Comparison of ENCODE assay signal across 7 cellular contexts in genomic region chr4:155787113-155787710, GRCh38. TPM values are rescaled to one million over a fixed set of nuclear protein-coding genes. Genes with fewer than 3 reads are reported as not detected.
DNase-seq lines count a peak whose midpoint lies in the region; ATAC-seq, FAIRE-seq and TF ChIP-seq lines count a peak whose summit lies in the region.

No MANE protein-coding gene starts in this region.

- no peaks in the 10 kb centered on the region for H3K36me3 ChIP-seq in colonic mucosa
- peaks cover 8% of the 10 kb centered on the region for H3K36me3 ChIP-seq in lower lobe of right lung

- peak; percentile 44 for TF ChIP-seq CTCF in GM20000 (IDR thresholded peaks at IDR 0.05; ENCODE audit: extremely low read depth, missing control alignments)
- TF ChIP-seq CTCF in colonic mucosa (IDR thresholded peaks at IDR 0.05) = peak; percentile 40
- peak; percentile 71 for TF ChIP-seq CTCF in lower lobe of right lung (IDR thresholded peaks at IDR 0.05)

- H3K4me3 ChIP-seq in colonic mucosa (no peak overlapping the region), lower lobe of right lung (no peak overlapping the region)

- intact Hi-C loops in colonic mucosa (cut with DNase I) (loop anchor here (5.0 kb wide), 1 partner anchor 345 kb away; no protein-coding TSS in a partner anchor), lower lobe of right lung (cut with DNase I) (loop anchor here (10.0 kb wide), 1 partner anchor 342 kb away; no protein-coding TSS in a partner anchor)

- no peak overlapping the region for H3K9ac ChIP-seq in colonic mucosa (ENCODE audit: low read depth in 2 of 2, low read length in 2 of 2)

- H3K27ac ChIP-seq in colonic mucosa (no peak overlapping the region), lower lobe of right lung (no peak overlapping the region)

- H3K27me3 ChIP-seq in colonic mucosa = no peaks in the 10 kb centered on the region
- H3K27me3 ChIP-seq in lower lobe of right lung (ENCODE audit: low read depth) = no peaks in the 10 kb centered on the region

- H3K4me1 ChIP-seq in colonic mucosa (no peaks in the 10 kb centered on the region), lower lobe of right lung (peaks cover 10% of the 10 kb centered on the region)

- peak; percentile 47 for DNase-seq in GM20000 (ENCODE audit: low spot score)
- DNase-seq in NCI-H82 treated with DMSO at 0.1 percent for 48 hours (lab: John Stamatoyannopoulos, UW; ENCODE audit: unreplicated experiment) = peak; percentile 35
- DNase-seq in colonic mucosa = no peak
- DNase-seq in lower lobe of right lung = no peak
- DNase-seq in GM19238 (ENCODE audit: insufficient read length, low spot score) = no peak

- H3K9me3 ChIP-seq in colonic mucosa = no peaks in the 10 kb centered on the region
- no peaks in the 10 kb centered on the region for H3K9me3 ChIP-seq in lower lobe of right lung

- peak; percentile 98 for ATAC-seq in HG03442 (IDR thresholded peaks at IDR 0.05; ENCODE audit: unreplicated experiment)
- peak; percentile 83 to 94 for ATAC-seq in lower lobe of right lung

- FAIRE-seq in G401.6 (lab: Jason Lieb, UNC) = peak; percentile 61

RNA-seq across cellular contexts. Expression of gene GUCY1B1, which starts 28.4 kb away (rescaled TPM):
- total RNA-seq in colonic mucosa (1 to 10 TPM; 1.2 to 5.8 TPM), lower lobe of right lung (18.1 TPM)

Comparison
In these comparisons a context has a peak if more than half of its experiments do, and no peak if none do; other contexts are left out.
1. DNase-seq: peak in GM20000 (single experiment) and NCI-H82 treated with DMSO at 0.1 percent for 48 hours (single experiment); none in colonic mucosa (single experiment), lower lobe of right lung (single experiment) and GM19238 (single experiment).
2. Peak in every context shown above with its lines, with median percentiles within 50 percentile points of each other: CTCF ChIP-seq.